In genomic region chr11:57224126-57224525, GRCh38 we compare ENCODE assay signal across 22 cellular contexts. TPM values are rescaled to one million over a fixed set of nuclear protein-coding genes. Genes with fewer than 3 reads are reported as not detected.
"Had no signal": no experiment of that assay in that cellular context is flagged by ENCODE, and none has a peak within 500 bp of the region (broad histone marks: within the 10 kb centered on the region; RNA-seq: fewer than 3 reads in every experiment).

No MANE protein-coding gene starts in this region.

- H3K36me3 ChIP-seq: gastrocnemius medialis, left lung, neural progenitor cell, right atrium auricular region, spleen, thoracic aorta, tibial nerve, upper lobe of left lung had no signal

- H2AFZ ChIP-seq: neural progenitor cell, parathyroid adenoma had no signal

- H3K4me1 ChIP-seq: gastrocnemius medialis, parathyroid adenoma had no signal

- H3K27me3 ChIP-seq: gastrocnemius medialis, left lung, neural progenitor cell, right atrium auricular region, upper lobe of left lung had no signal

- H3K4me2 ChIP-seq: neural progenitor cell had no signal

- DNase-seq: cerebellar nuclear complex; effector CD4-positive, alpha-beta T cell; gastrocnemius medialis; left cardiac atrium; left lung; mucosa of descending colon; naive thymus-derived CD4-positive, alpha-beta T cell; spleen; stimulated activated CD4-positive, alpha-beta T cell treated with anti-CD3 and anti-CD28 coated beads, Interleukin-4, amount 100 ng/mL, for 4 hours; upper lobe of left lung had no signal

- H3K27ac ChIP-seq: epithelial cell of prostate, gastrocnemius medialis, left lung, neural progenitor cell, parathyroid adenoma, right atrium auricular region, spleen, thoracic aorta, tibial nerve, upper lobe of left lung had no signal

- H3K9ac ChIP-seq: neural progenitor cell, parathyroid adenoma had no signal

- H3K79me2 ChIP-seq: parathyroid adenoma had no signal

- ATAC-seq: gastrocnemius medialis; left cardiac atrium; left lung; mucosa of descending colon; naive thymus-derived CD4-positive, alpha-beta T cell; sciatic nerve; stimulated activated memory B cell treated with anti-CD40 and anti-IgM and Interleukin-4, amounts not matched to agents 10 μg/mL and 1 μg/mL and 100 μg/mL, for 72 hours had no signal

- H3K9me3 ChIP-seq: gastrocnemius medialis, left lung, mucosa of descending colon, spleen, thoracic aorta, tibial nerve, upper lobe of left lung had no signal

- H3K4me3 ChIP-seq: dorsolateral prefrontal cortex, gastrocnemius medialis, left lung, mucosa of descending colon, neural progenitor cell, right atrium auricular region, spleen, thoracic aorta, tibial nerve, upper lobe of left lung had no signal

RNA-seq across cellular contexts. Expression of gene APLNR, which starts 12.9 kb away (rescaled TPM):
- total RNA-seq: kidney epithelial cell; naive thymus-derived CD4-positive, alpha-beta T cell; osteoblast had no signal
- polyA plus RNA-seq: naive thymus-derived CD4-positive, alpha-beta T cell had no signal

RNA-seq across cellular contexts. Expression of gene LRRC55, which starts 42.4 kb away (rescaled TPM):
- total RNA-seq: gastrocnemius medialis; mesenteric fat pad; naive thymus-derived CD4-positive, alpha-beta T cell; osteoblast; right atrium auricular region; sciatic nerve; thoracic aorta; tibial nerve had no signal
- polyA plus RNA-seq: naive thymus-derived CD4-positive, alpha-beta T cell had no signal
